In the genomic region with DNA sequence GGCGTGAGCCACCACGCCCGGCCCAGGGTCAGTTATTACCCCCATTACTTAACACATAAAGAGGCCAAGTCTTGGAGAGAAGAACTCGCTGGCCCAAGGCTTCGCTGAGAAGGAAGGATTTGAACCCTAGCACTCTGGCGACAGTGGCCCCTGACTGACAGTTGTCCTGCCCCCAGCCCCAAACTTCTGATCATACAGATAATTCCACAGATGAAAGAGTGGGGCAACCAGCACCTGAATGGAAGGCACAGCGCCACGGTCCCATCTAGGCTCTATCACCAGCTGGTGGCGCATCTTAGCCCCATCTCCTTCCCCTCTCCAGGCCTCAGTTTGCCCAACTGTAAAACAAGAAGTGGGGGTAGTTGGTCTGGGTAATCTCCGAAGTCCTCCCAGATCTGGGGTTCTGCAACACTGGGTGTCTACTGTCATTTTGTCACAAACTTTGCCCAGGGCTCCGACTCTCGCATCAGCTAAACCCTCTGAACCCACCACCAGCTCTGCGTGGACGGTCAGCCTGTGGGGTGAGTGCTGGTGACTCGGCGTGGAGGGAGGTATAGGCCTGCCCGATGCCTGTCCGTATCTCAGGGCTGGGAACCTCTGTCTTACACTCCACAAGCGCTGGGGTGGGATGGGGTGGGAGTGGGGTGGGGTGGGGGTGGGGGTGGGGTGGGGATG, we compare ENCODE assay signal across 14 cellular contexts.
DNase-seq lines count a peak whose midpoint lies in the region; ATAC-seq, FAIRE-seq and TF ChIP-seq lines count a peak whose summit lies in the region.
"Had no signal": no experiment of that assay in that cellular context is flagged by ENCODE, and none has a peak within 500 bp of the region (broad histone marks: within the 10 kb centered on the region; RNA-seq: fewer than 3 reads in every experiment).

No MANE protein-coding gene starts in this region.

- no peak overlapping the region for H3K23ac ChIP-seq in H1 (ENCODE audit: insufficient read length)

- TF ChIP-seq EP300 in H1 (IDR thresholded peaks at IDR 0.05; ENCODE audit: borderline replicate concordance in 1 of 2, low read depth in 2 of 2, low read length in 2 of 2): no peak

- no peak for FAIRE-seq in H1 (lab: Jason Lieb, UNC)
- FAIRE-seq: GM12891 had no signal

- 93% methylated on average over 14 of the region's 19 CpGs; no CpG with 5 or more reads in 1 of the 2 experiments for WGBS in H1 (ENCODE audit: extremely low coverage in 1 of 2, insufficient coverage in 1 of 2, insufficient read length in 1 of 2, insufficient replicate concordance in 2 of 2, low coverage in 1 of 2, low lambda C conversion rate in 2 of 2, missing lambda C conversion rate in 1 of 2), 2 experiments
- WGBS in thyroid gland, 2 donors: 96 to 98% methylated on average over 12 to 14 of the region's 19 CpGs

- no peaks in the 10 kb centered on the region for H3K36me3 ChIP-seq in H1 (ENCODE audit: control insufficient read depth in 2 of 4, insufficient read depth in 4 of 4, low read length in 3 of 4)
- H3K36me3 ChIP-seq in thyroid gland: no peaks in the 10 kb centered on the region
- no peaks in the 10 kb centered on the region for H3K36me3 ChIP-seq in Karpas-422 (ENCODE audit: insufficient read depth, low read length)

- POLR2A ChIA-PET in H1 (lab: Charles Lee; ENCODE audit: partially characterized antibody): interaction anchor here (1.6 kb wide), 1 partner anchor 8 kb away, joined by 4 read pairs; no protein-coding TSS in a partner anchor

- TF ChIP-seq CTCF in H1 (IDR thresholded peaks at IDR 0.05; ENCODE audit: control extremely low read depth in 1 of 3, insufficient read depth in 1 of 3, low read depth in 1 of 3, low read length in 3 of 3) (no peak), nephron (IDR thresholded peaks at IDR 0.05; ENCODE audit: unreplicated experiment in 3 of 3) (no peak), thyroid gland (IDR thresholded peaks at IDR 0.05) (no peak)

- H3K27ac ChIP-seq in H1 (ENCODE audit: low read depth, low read length): no peak overlapping the region
- peak overlapping the region in 2 of 3 donors; percentile 99 to 100 for H3K27ac ChIP-seq in thyroid gland
- H3K27ac ChIP-seq in Karpas-422 (ENCODE audit: low read length): no peak overlapping the region

- H3K27me3 Mint-ChIP-seq in activated naive CD4-positive, alpha-beta T cell treated with anti-CD3 and anti-CD28 coated beads for 36 hours (ENCODE audit: low read depth): no peaks in the 10 kb centered on the region
- peaks cover 8% of the 10 kb centered on the region for H3K27me3 Mint-ChIP-seq in nephron (ENCODE audit: low read depth)

- no peak overlapping the region; the same call in 1 of the 2 replicates for H2AK5ac ChIP-seq in H1 (ENCODE audit: low read depth, low read length)

- H3K27me3 ChIP-seq in H1 (replicated peaks in 1 of 4; ENCODE audit: control insufficient read depth in 3 of 4, extremely low read depth in 1 of 4, insufficient read depth in 3 of 4, low read length in 3 of 4): peaks cover 0 to 6% (median 0%) of the 10 kb centered on the region in 4 experiments; a peak in 5 of 7 replicates
- no peaks in the 10 kb centered on the region for H3K27me3 ChIP-seq in thyroid gland
- no peaks in the 10 kb centered on the region for H3K27me3 ChIP-seq in Karpas-422 (ENCODE audit: low read length)

- H3K9me3 ChIP-seq in H1 (ENCODE audit: insufficient read depth in 2 of 2, low read depth in 1 of 2, low read length in 1 of 2): peaks cover 0 to 5% of the 10 kb centered on the region in 2 experiments; a peak in 2 of 4 replicates
- no peaks in the 10 kb centered on the region for H3K9me3 ChIP-seq in thyroid gland
- peaks cover 7% of the 10 kb centered on the region; the same call in 1 of the 2 replicates for H3K9me3 ChIP-seq in Karpas-422 (ENCODE audit: low read length)

- H3K18ac ChIP-seq in H1 (ENCODE audit: extremely low read depth, low read length): no peak overlapping the region

- no peak overlapping the region for H4K5ac ChIP-seq in H1 (ENCODE audit: insufficient read length, low read depth, low read length)

- H3K27ac Mint-ChIP-seq in activated naive CD4-positive, alpha-beta T cell treated with anti-CD3 and anti-CD28 coated beads for 36 hours: peak overlapping the region; percentile 94
- H3K27ac Mint-ChIP-seq in nephron: peak overlapping the region; percentile 99 to 100 (median 100)

- H2BK15ac ChIP-seq in H1 (ENCODE audit: low read length): no peak overlapping the region

- peaks cover 7% of the 10 kb centered on the region; the same call in 1 of the 2 replicates for H3K23me2 ChIP-seq in H1 (ENCODE audit: low read depth, low read length)

- H2BK20ac ChIP-seq in H1 (ENCODE audit: low read length): no peak overlapping the region

- no peak overlapping the region for H3K4ac ChIP-seq in H1 (replicated peaks; ENCODE audit: insufficient read length, low read depth, low read length)

- no peak for TF ChIP-seq RAD21 in H1 (IDR thresholded peaks at IDR 0.05 in 1 of 2, conservative IDR thresholded peaks at IDR 0.05 in 1 of 2; ENCODE audit: low read depth in 2 of 2, low read length in 2 of 2)

- H3K14ac ChIP-seq in H1 (ENCODE audit: insufficient read length): no peak overlapping the region

- no peak for ATAC-seq in GM21381 (IDR thresholded peaks at IDR 0.05; ENCODE audit: unreplicated experiment)
- ATAC-seq: HCT116 had no signal

- H2BK120ac ChIP-seq in H1 (replicated peaks; ENCODE audit: low read depth, low read length): no peak overlapping the region

- H3K36me3 Mint-ChIP-seq in activated naive CD4-positive, alpha-beta T cell treated with anti-CD3 and anti-CD28 coated beads for 36 hours (ENCODE audit: low read depth): peaks cover 2% of the 10 kb centered on the region
- H3K36me3 Mint-ChIP-seq in nephron (ENCODE audit: low read depth): peaks cover 7% of the 10 kb centered on the region

- H3K79me2 ChIP-seq in H1 (ENCODE audit: control insufficient read depth in 1 of 2, insufficient read depth in 2 of 2, low read length in 2 of 2): no peaks in the 10 kb centered on the region
- no peaks in the 10 kb centered on the region for H3K79me2 ChIP-seq in Karpas-422 (ENCODE audit: low read length)

- H2BK5ac ChIP-seq in H1 (ENCODE audit: low read depth, low read length): no peak overlapping the region

- no peak for TF ChIP-seq POLR2A in H1 (IDR thresholded peaks at IDR 0.05; ENCODE audit: control extremely low read depth in 1 of 2, low read depth in 2 of 2, low read length in 2 of 2)
- TF ChIP-seq POLR2A in thyroid gland (IDR thresholded peaks at IDR 0.05): no peak

- H4K8ac ChIP-seq in H1 (ENCODE audit: extremely low read depth, insufficient read depth, low read length): no peak overlapping the region

- peaks cover 14% of the 10 kb centered on the region for H3K4me1 Mint-ChIP-seq in activated naive CD4-positive, alpha-beta T cell treated with anti-CD3 and anti-CD28 coated beads for 36 hours (ENCODE audit: low read depth)
- peaks cover 61% of the 10 kb centered on the region for H3K4me1 Mint-ChIP-seq in nephron

- intact Hi-C loops in activated naive CD4-positive, alpha-beta T cell treated with anti-CD3 and anti-CD28 coated beads for 36 hours (cut with micrococcal nuclease): loop anchor here (5.0 kb wide), 1 partner anchor 411 kb away; a partner anchor contains a TSS
- intact Hi-C loops in thyroid gland (cut with DNase I): loop anchor here (5.0 kb wide), 1 partner anchor 71 kb away; no protein-coding TSS in a partner anchor

- H2BK12ac ChIP-seq in H1 (ENCODE audit: low read depth, low read length): peak overlapping the region; percentile 39; the same call in 1 of the 2 replicates

- H3K4me3 ChIP-seq in H1 (ENCODE audit: extremely low read depth in 1 of 4, insufficient read depth in 2 of 4, low read depth in 3 of 4, low read length in 4 of 4) (no peak overlapping the region), thyroid gland (replicated peaks in 1 of 3) (no peak overlapping the region), Karpas-422 (ENCODE audit: low read length) (no peak overlapping the region)

- H3K4me1 ChIP-seq in H1 (replicated peaks in 1 of 4; ENCODE audit: control insufficient read depth in 3 of 4, insufficient read depth in 4 of 4, low read length in 3 of 4): peaks cover 0 to 24% (median 18%) of the 10 kb centered on the region in 4 experiments; a peak in 6 of 7 replicates
- H3K4me1 ChIP-seq in thyroid gland: peaks cover 37 to 52% of the 10 kb centered on the region in 2 donors
- H3K4me1 ChIP-seq in Karpas-422 (ENCODE audit: low read length): peaks cover 18% of the 10 kb centered on the region

- H3K9me2 ChIP-seq in Karpas-422 (replicated peaks; ENCODE audit: insufficient read depth, low read length): no peaks in the 10 kb centered on the region

- H3K9ac ChIP-seq in H1 (replicated peaks in 1 of 4; ENCODE audit: extremely low read depth in 1 of 4, low read depth in 3 of 4, low read length in 3 of 4) (no peak overlapping the region), Karpas-422 (ENCODE audit: low read length) (no peak overlapping the region)

- no peak overlapping the region for H3K56ac ChIP-seq in H1 (replicated peaks; ENCODE audit: insufficient read length, low read depth, low read length)

- no peaks in the 10 kb centered on the region for H3K79me1 ChIP-seq in H1 (ENCODE audit: low read depth, low read length)

- H3K9me3 Mint-ChIP-seq in activated naive CD4-positive, alpha-beta T cell treated with anti-CD3 and anti-CD28 coated beads for 36 hours: peaks cover 8% of the 10 kb centered on the region
- peaks cover 9% of the 10 kb centered on the region for H3K9me3 Mint-ChIP-seq in nephron

- no peak overlapping the region for H2AFZ ChIP-seq in H1 (ENCODE audit: low read length)
- H2AFZ ChIP-seq in Karpas-422 (ENCODE audit: low read length): no peak overlapping the region

- no peak overlapping the region for H4K91ac ChIP-seq in H1 (replicated peaks; ENCODE audit: insufficient read length, low read length)

- no peak overlapping the region for H3K4me3 Mint-ChIP-seq in activated naive CD4-positive, alpha-beta T cell treated with anti-CD3 and anti-CD28 coated beads for 36 hours
- H3K4me3 Mint-ChIP-seq in nephron: peak overlapping the region in 1 of 3 experiments; percentile 16

- CTCF ChIA-PET in activated naive CD4-positive, alpha-beta T cell treated with anti-CD3 and anti-CD28 coated beads for 36 hours (lab: Charles Lee): no interaction called here
- CTCF ChIA-PET in H1 (lab: Charles Lee; ENCODE audit: partially characterized antibody): interaction anchor here (0.7 to 1.4 kb wide), 5 partner anchors 15 to 237 kb away, joined by 3 to 5 read pairs (median 3); a partner anchor contains a TSS

- peaks cover 0 to 4% of the 10 kb centered on the region in 2 experiments for H4K20me1 ChIP-seq in H1 (replicated peaks in 1 of 2; ENCODE audit: control insufficient read depth in 1 of 2, insufficient read depth in 2 of 2, low read length in 2 of 2)
- H4K20me1 ChIP-seq in Karpas-422 (ENCODE audit: insufficient read depth, low read depth, low read length): no peaks in the 10 kb centered on the region

- H3K4me2 ChIP-seq in H1 (ENCODE audit: insufficient read depth in 1 of 2, low read depth in 2 of 2, low read length in 2 of 2): no peak overlapping the region
- no peak overlapping the region for H3K4me2 ChIP-seq in Karpas-422 (ENCODE audit: low read depth, low read length, poor library complexity, severe bottlenecking)

- no peak for DNase-seq in activated naive CD4-positive, alpha-beta T cell treated with anti-CD3 and anti-CD28 coated beads for 36 hours
- no peak for DNase-seq in activated naive CD4-positive, alpha-beta T cell treated with Interleukin-2 at 50 U/mL for 16 hours
- DNase-seq in H1 (ENCODE audit: low read depth in 1 of 2, low spot score in 2 of 2) (no peak), thyroid gland (no peak), Karpas-422 (no peak)
- DNase-seq in activated CD4-positive, CD25-positive, alpha-beta regulatory T cell treated with anti-CD3 and anti-CD28 coated beads, Interleukin-2, amount 50 U/mL, for 72 hours: no peak
- DNase-seq: activated effector memory CD4-positive, alpha-beta T cell treated with Interleukin-2 at 50 U/mL for 16 hours; DMS79 treated with DMSO at 0.1 percent for 48 hours; NCI-H187 treated with DMSO at 0.1 percent for 48 hours; NK-92 treated with Interleukin-12 subunit alpha and Interleukin-12 subunit beta, amount 100 ng/mL, for 24 hours had no signal

Comparison
In these comparisons a context has a peak if more than half of its experiments do, and no peak if none do; other contexts are left out.
1. H3K27ac ChIP-seq: peak in thyroid gland (2 of 3); none in H1 (single experiment) and Karpas-422 (single experiment).